ENCODE assay signal across 21 cellular contexts in the genomic region with DNA sequence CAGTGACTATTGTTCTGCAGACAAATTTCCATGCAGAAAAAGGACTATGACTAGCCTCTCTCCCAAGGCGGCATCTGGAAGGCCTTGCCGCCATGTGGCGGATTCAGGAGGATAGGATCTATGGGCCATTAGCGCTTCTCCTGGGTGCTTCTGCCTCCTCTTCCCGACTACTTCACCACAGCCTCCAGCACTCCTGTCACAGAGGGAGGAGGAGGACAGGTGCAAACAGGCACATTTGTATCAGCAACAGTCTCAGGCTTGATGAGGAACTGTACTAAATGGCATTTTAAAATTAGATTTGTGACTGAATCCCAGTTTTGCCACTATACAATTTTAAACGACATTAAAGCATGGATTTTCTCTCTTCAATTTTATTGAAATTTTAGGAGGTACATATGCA.
DNase-seq lines count a peak whose midpoint lies in the region; ATAC-seq, FAIRE-seq and TF ChIP-seq lines count a peak whose summit lies in the region.
"Had no signal": no experiment of that assay in that cellular context is flagged by ENCODE, and none has a peak within 500 bp of the region (broad histone marks: within the 10 kb centered on the region; RNA-seq: fewer than 3 reads in every experiment).

No MANE protein-coding gene starts in this region.

- H3K9me3 ChIP-seq in KOPT-K1 (ENCODE audit: insufficient read depth, low read length, poor library complexity, severe bottlenecking) (no peaks in the 10 kb centered on the region), endothelial cell of umbilical vein (replicated peaks; ENCODE audit: control insufficient read depth, insufficient read depth, low read length) (no peaks in the 10 kb centered on the region), T-helper 17 cell (ENCODE audit: control insufficient read depth, low read length, poor library complexity, severe bottlenecking) (no peaks in the 10 kb centered on the region)
- H3K9me3 ChIP-seq: SJCRH30 had no signal

- no peak for TF ChIP-seq POLR2A in endothelial cell of umbilical vein (IDR thresholded peaks at IDR 0.05; ENCODE audit: low read depth, low read length)

- BruUV-seq in endothelial cell of umbilical vein (replicated peaks; lab: Mats Ljungman, UMichigan) = no TSS peak

- no peak for ATAC-seq in activated T-cell treated with anti-CD3 and anti-CD28 coated beads, Interleukin-2, amount 50 U/mL, for 4 hours
- no peak for ATAC-seq in activated T-helper 17 cell treated with anti-CD3 and anti-CD28 coated beads, Interleukin-2, amount 50 U/mL, for 72 hours (replicated peaks)
- no peak for ATAC-seq in T-helper 17 cell
- ATAC-seq: HepG2, K562, Right ventricle myocardium inferior, T-cell had no signal

- H3K4me1 Mint-ChIP-seq in activated T-cell treated with anti-CD3 and anti-CD28 coated beads, Interleukin-2, amount 50 U/mL, for 24 hours (ENCODE audit: low read depth) = peaks cover 8% of the 10 kb centered on the region
- H3K4me1 Mint-ChIP-seq in activated T-cell treated with anti-CD3 and anti-CD28 coated beads, Interleukin-2, amount 50 U/mL, for 4 hours (ENCODE audit: low read depth) = no peaks in the 10 kb centered on the region
- peaks cover 8% of the 10 kb centered on the region for H3K4me1 Mint-ChIP-seq in activated T-helper 17 cell treated with anti-CD3 and anti-CD28 coated beads, Interleukin-2, amount 50 U/mL, for 72 hours
- peaks cover 5% of the 10 kb centered on the region for H3K4me1 Mint-ChIP-seq in T-helper 17 cell
- H3K4me1 Mint-ChIP-seq: B cell had no signal

- no peak overlapping the region for H3K4me3 ChIP-seq in endothelial cell of umbilical vein (replicated peaks in 1 of 3; ENCODE audit: insufficient read depth in 1 of 3, low read depth in 1 of 3, low read length in 3 of 3)
- H3K4me3 ChIP-seq: K562, SJCRH30 had no signal

- H3K27me3 Mint-ChIP-seq in activated T-cell treated with anti-CD3 and anti-CD28 coated beads, Interleukin-2, amount 50 U/mL, for 24 hours = no peaks in the 10 kb centered on the region
- no peaks in the 10 kb centered on the region for H3K27me3 Mint-ChIP-seq in activated T-cell treated with anti-CD3 and anti-CD28 coated beads, Interleukin-2, amount 50 U/mL, for 4 hours (ENCODE audit: low read depth)
- H3K27me3 Mint-ChIP-seq in activated T-helper 17 cell treated with anti-CD3 and anti-CD28 coated beads, Interleukin-2, amount 50 U/mL, for 72 hours = no peaks in the 10 kb centered on the region
- H3K27me3 Mint-ChIP-seq in T-helper 17 cell = no peaks in the 10 kb centered on the region
- H3K27me3 Mint-ChIP-seq: B cell, T-cell had no signal

- no peak overlapping the region for H2AFZ ChIP-seq in endothelial cell of umbilical vein (ENCODE audit: low read depth, low read length)

- DNase-seq in activated T-cell treated with anti-CD3 and anti-CD28 coated beads, Interleukin-2, amount 50 U/mL, for 24 hours = no peak
- no peak for DNase-seq in activated T-cell treated with anti-CD3 and anti-CD28 coated beads, Interleukin-2, amount 50 U/mL, for 4 hours
- DNase-seq in endothelial cell of umbilical vein (ENCODE audit: low read depth, low spot score) (no peak), myocyte (ENCODE audit: low read depth) (peak; percentile 17), 8988T (no peak), T-helper 17 cell (no peak)
- DNase-seq: DMS153, DND-41, MM.1S, NCI-H2029, NCI-H2227 treated with DMSO at 0.1 percent for 48 hours, NCI-H526 treated with DMSO at 0.1 percent for 48 hours, SJCRH30, T-cell had no signal

- peak overlapping the region; percentile 63 for H3K9ac ChIP-seq in endothelial cell of umbilical vein (replicated peaks; ENCODE audit: extremely low read depth, insufficient read depth, low read length)

- H3K27ac ChIP-seq in KOPT-K1 (ENCODE audit: low read depth, low read length, poor library complexity, severe bottlenecking) (peak overlapping the region; percentile 84), endothelial cell of umbilical vein (ENCODE audit: insufficient read depth, low read depth, low read length) (peak overlapping the region; percentile 89)
- H3K27ac ChIP-seq: SJCRH30 had no signal

- intact Hi-C loops in endothelial cell of umbilical vein (cut with micrococcal nuclease) = loop anchor here (10.0 kb wide), 1 partner anchor 450 kb away; a partner anchor contains a TSS

- no peaks in the 10 kb centered on the region for H3K27me3 ChIP-seq in endothelial cell of umbilical vein (ENCODE audit: control insufficient read depth in 2 of 2, insufficient read depth in 2 of 2, low read length in 2 of 2)
- H3K27me3 ChIP-seq: SJCRH30 had no signal

- no peaks in the 10 kb centered on the region for H4K20me1 ChIP-seq in endothelial cell of umbilical vein (replicated peaks; ENCODE audit: control insufficient read depth, extremely low read depth, insufficient read depth, low read length)

- peak; percentile 8 for FAIRE-seq in endothelial cell of umbilical vein (lab: Jason Lieb, UNC)
- FAIRE-seq: HepG2, K562, RCC 7860 had no signal

- H3K9me3 Mint-ChIP-seq in activated T-cell treated with anti-CD3 and anti-CD28 coated beads, Interleukin-2, amount 50 U/mL, for 24 hours = no peaks in the 10 kb centered on the region
- H3K9me3 Mint-ChIP-seq in activated T-cell treated with anti-CD3 and anti-CD28 coated beads, Interleukin-2, amount 50 U/mL, for 4 hours = no peaks in the 10 kb centered on the region
- no peaks in the 10 kb centered on the region for H3K9me3 Mint-ChIP-seq in activated T-helper 17 cell treated with anti-CD3 and anti-CD28 coated beads, Interleukin-2, amount 50 U/mL, for 72 hours
- H3K9me3 Mint-ChIP-seq: T-cell had no signal

- POLR2A ChIA-PET in endothelial cell of umbilical vein (lab: Charles Lee) = no interaction called here

- CTCF ChIA-PET in endothelial cell of umbilical vein (lab: Charles Lee) = no interaction called here

- peaks cover 66% of the 10 kb centered on the region for H3K36me3 ChIP-seq in KOPT-K1 (ENCODE audit: insufficient read depth, low read length)
- peaks cover 2 to 9% of the 10 kb centered on the region in 2 experiments for H3K36me3 ChIP-seq in endothelial cell of umbilical vein (ENCODE audit: control insufficient read depth in 2 of 2, extremely low read depth in 1 of 2, insufficient read depth in 2 of 2, low read length in 2 of 2)

- H3K4me2 ChIP-seq in endothelial cell of umbilical vein (ENCODE audit: insufficient read depth, low read length) = no peak overlapping the region

- no peak for TF ChIP-seq CTCF in endothelial cell of umbilical vein (IDR thresholded peaks at IDR 0.05; ENCODE audit: extremely low read depth in 1 of 2, insufficient read depth in 1 of 2, low read depth in 1 of 2, low read length in 2 of 2)

- peak overlapping the region; percentile 57 for H3K27ac Mint-ChIP-seq in activated T-cell treated with anti-CD3 and anti-CD28 coated beads, Interleukin-2, amount 50 U/mL, for 24 hours
- no peak overlapping the region for H3K27ac Mint-ChIP-seq in activated T-helper 17 cell treated with anti-CD3 and anti-CD28 coated beads, Interleukin-2, amount 50 U/mL, for 72 hours
- no peak overlapping the region for H3K27ac Mint-ChIP-seq in T-helper 17 cell
- H3K27ac Mint-ChIP-seq: B cell had no signal

- no peak overlapping the region for H3K4me3 Mint-ChIP-seq in activated T-cell treated with anti-CD3 and anti-CD28 coated beads, Interleukin-2, amount 50 U/mL, for 24 hours
- no peak overlapping the region for H3K4me3 Mint-ChIP-seq in activated T-cell treated with anti-CD3 and anti-CD28 coated beads, Interleukin-2, amount 50 U/mL, for 4 hours
- no peak overlapping the region for H3K4me3 Mint-ChIP-seq in activated T-helper 17 cell treated with anti-CD3 and anti-CD28 coated beads, Interleukin-2, amount 50 U/mL, for 72 hours
- no peak overlapping the region for H3K4me3 Mint-ChIP-seq in T-helper 17 cell
- H3K4me3 Mint-ChIP-seq: B cell, T-cell had no signal

- H3K79me2 ChIP-seq in endothelial cell of umbilical vein (ENCODE audit: control insufficient read depth, insufficient read depth, low read length) = no peaks in the 10 kb centered on the region

- peaks cover 98% of the 10 kb centered on the region for H3K36me3 Mint-ChIP-seq in activated T-cell treated with anti-CD3 and anti-CD28 coated beads, Interleukin-2, amount 50 U/mL, for 24 hours (ENCODE audit: low read depth)
- H3K36me3 Mint-ChIP-seq in activated T-cell treated with anti-CD3 and anti-CD28 coated beads, Interleukin-2, amount 50 U/mL, for 4 hours (ENCODE audit: insufficient read depth) = peaks cover 48% of the 10 kb centered on the region
- peaks cover 99% of the 10 kb centered on the region for H3K36me3 Mint-ChIP-seq in activated T-helper 17 cell treated with anti-CD3 and anti-CD28 coated beads, Interleukin-2, amount 50 U/mL, for 72 hours (ENCODE audit: low read depth)
- H3K36me3 Mint-ChIP-seq in T-helper 17 cell (ENCODE audit: low read depth) = peaks cover 15% of the 10 kb centered on the region

- H3K9me1 ChIP-seq in endothelial cell of umbilical vein (replicated peaks; ENCODE audit: control insufficient read depth, extremely low read depth, insufficient read depth, low read length) = no peaks in the 10 kb centered on the region

- dilution Hi-C loops in endothelial cell of umbilical vein (cut with MboI; ENCODE audit: extremely low pct_ligation_motif_present, low sequenced_read_pairs) = no loop called here

- H3K4me1 ChIP-seq in endothelial cell of umbilical vein (ENCODE audit: control insufficient read depth, extremely low read depth, insufficient read depth, low read length) = peaks cover 20% of the 10 kb centered on the region

TF ChIP-seq in endothelial cell of umbilical vein, 7 proteins besides CTCF, POLR2A, EP300 and RAD21:
- no peak for TF ChIP-seq POLR2AphosphoS5 (IDR thresholded peaks at IDR 0.05; ENCODE audit: insufficient read depth, low read depth, low read length)
